In the genomic region with DNA sequence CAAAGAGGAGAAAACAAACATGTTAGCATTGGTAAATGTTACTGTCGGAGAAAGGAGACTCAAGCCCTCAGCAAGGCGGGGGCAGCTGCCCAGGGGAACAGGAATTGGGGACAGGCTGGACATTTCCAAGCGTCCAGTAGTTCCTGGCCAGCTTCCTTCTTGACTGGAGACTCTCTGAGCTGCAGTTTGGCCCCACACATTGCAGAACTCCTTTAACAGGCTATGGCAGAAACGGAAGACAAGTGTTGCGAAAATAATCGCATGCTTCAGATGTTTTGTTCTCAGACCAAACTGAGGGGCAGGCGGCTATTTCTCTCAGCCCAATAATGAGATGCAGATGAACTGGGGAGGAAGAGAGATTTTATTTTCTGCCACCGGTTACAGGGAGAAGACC, we compare ENCODE assay signal across 13 cellular contexts.
A peak's percentile ranks its signal among the peaks of the same experiment; 100 is the strongest.
DNase-seq lines count a peak whose midpoint lies in the region; ATAC-seq and TF ChIP-seq lines count a peak whose summit lies in the region.
"Had no signal": no experiment of that assay in that cellular context is flagged by ENCODE, and none has a peak within 500 bp of the region (broad histone marks: within the 10 kb centered on the region; RNA-seq: fewer than 3 reads in every experiment).

No MANE protein-coding gene starts in this region.

- no peaks in the 10 kb centered on the region for H3K4me1 ChIP-seq in fibroblast of lung (ENCODE audit: control insufficient read depth, extremely low read depth, insufficient read depth, low read length)

- no peaks in the 10 kb centered on the region for H3K27me3 ChIP-seq in fibroblast of lung (ENCODE audit: control insufficient read depth, insufficient read depth, low read length)

- no peaks in the 10 kb centered on the region for H3K9me3 ChIP-seq in fibroblast of lung (ENCODE audit: control insufficient read depth, insufficient read depth, low read depth, low read length)

- intact Hi-C loops in MCF 10A (cut with micrococcal nuclease) = loop anchor here (10.0 kb wide), 1 partner anchor 1554 kb away; no protein-coding TSS in a partner anchor

- peaks cover 5% of the 10 kb centered on the region for H3K4me1 Mint-ChIP-seq in MCF 10A (ENCODE audit: insufficient read depth, unreplicated experiment)
- peaks cover 1% of the 10 kb centered on the region for H3K4me1 Mint-ChIP-seq in T-helper 2 cell treated with Interferon-gamma antibody and Interleukin-4, amounts not matched to agents 5 μg/mL and 100 μg/mL, for 36 hours (ENCODE audit: low read depth)

- ATAC-seq in GM21423 (IDR thresholded peaks at IDR 0.05; ENCODE audit: unreplicated experiment) = no peak
- ATAC-seq: activated T-cell treated with anti-CD3 and anti-CD28 coated beads, Interleukin-2, amount 50 U/mL, for 4 hours had no signal

- H3K9ac ChIP-seq in fibroblast of lung (ENCODE audit: insufficient read depth, low read length) = no peak overlapping the region

- no peak overlapping the region for H2AFZ ChIP-seq in fibroblast of lung (ENCODE audit: low read length)

- POLR2A ChIA-PET in MCF 10A (lab: Yijun Ruan, JAX) = no interaction called here

- no peak overlapping the region for H3K27ac Mint-ChIP-seq in MCF 10A (ENCODE audit: low read depth, unreplicated experiment)
- no peak overlapping the region for H3K27ac Mint-ChIP-seq in T-helper 2 cell treated with Interferon-gamma antibody and Interleukin-4, amounts not matched to agents 5 μg/mL and 100 μg/mL, for 36 hours

- no peaks in the 10 kb centered on the region for H3K36me3 Mint-ChIP-seq in MCF 10A (ENCODE audit: insufficient read depth, unreplicated experiment)
- H3K36me3 Mint-ChIP-seq in T-helper 2 cell treated with Interferon-gamma antibody and Interleukin-4, amounts not matched to agents 5 μg/mL and 100 μg/mL, for 36 hours (ENCODE audit: low read depth) = no peaks in the 10 kb centered on the region

- no peaks in the 10 kb centered on the region for H4K20me1 ChIP-seq in fibroblast of lung (ENCODE audit: control insufficient read depth, extremely low read depth, insufficient read depth, low read length)

- no peaks in the 10 kb centered on the region for H3K79me2 ChIP-seq in fibroblast of lung (ENCODE audit: control insufficient read depth, insufficient read depth, low read length)

- no TSS peak for BruUV-seq in MCF 10A (replicated peaks; lab: Mats Ljungman, UMichigan)

- DNase-seq in NOMO-1 (lab: John Stamatoyannopoulos, UW; ENCODE audit: unreplicated experiment in 2 of 2) (peak; percentile 84 to 88), fibroblast of lung (ENCODE audit: low read depth in 2 of 2) (peak; percentile 11 to 47), putamen (ENCODE audit: low spot score) (peak; percentile 36), MCF 10A (ENCODE audit: unreplicated experiment) (no peak)
- DNase-seq in activated CD4-positive, alpha-beta T cell treated with anti-CD3 and anti-CD28 coated beads for 4 hours = no peak
- no peak for DNase-seq in T-helper 2 cell treated with Interferon-gamma antibody and Interleukin-4, amounts not matched to agents 5 μg/mL and 100 μg/mL, for 36 hours (ENCODE audit: low spot score)
- DNase-seq: activated CD4-positive, alpha-beta T cell treated with anti-CD3 and anti-CD28 coated beads for 1 hour; activated T-cell treated with anti-CD3 and anti-CD28 coated beads, Interleukin-2, amount 50 U/mL, for 4 hours; COR-L47; NCI-H510A; SHP77 had no signal

- H3K4me3 ChIP-seq in GM08714 (ENCODE audit: low read length) = peak overlapping the region; percentile 48; the same call in 1 of the 2 replicates
- no peak overlapping the region for H3K4me3 ChIP-seq in fibroblast of lung (replicated peaks in 1 of 4; ENCODE audit: control extremely low read depth in 1 of 4, insufficient read depth in 1 of 4, low read depth in 3 of 4, low read length in 4 of 4)

- no peaks in the 10 kb centered on the region for H3K9me3 Mint-ChIP-seq in MCF 10A (ENCODE audit: unreplicated experiment)
- no peaks in the 10 kb centered on the region for H3K9me3 Mint-ChIP-seq in T-helper 2 cell treated with Interferon-gamma antibody and Interleukin-4, amounts not matched to agents 5 μg/mL and 100 μg/mL, for 36 hours
- H3K9me3 Mint-ChIP-seq: activated T-cell treated with anti-CD3 and anti-CD28 coated beads, Interleukin-2, amount 50 U/mL, for 4 hours had no signal

- TF ChIP-seq CTCF in fibroblast of lung (conservative IDR thresholded peaks at IDR 0.05 in 1 of 2, IDR thresholded peaks at IDR 0.05 in 1 of 2; ENCODE audit: low read depth in 1 of 2, low read length in 2 of 2) (no peak), MCF 10A (IDR thresholded peaks at IDR 0.05; ENCODE audit: unreplicated experiment) (no peak)

- H3K27me3 Mint-ChIP-seq in MCF 10A (ENCODE audit: insufficient read depth, unreplicated experiment) = no peaks in the 10 kb centered on the region
- H3K27me3 Mint-ChIP-seq in T-helper 2 cell treated with Interferon-gamma antibody and Interleukin-4, amounts not matched to agents 5 μg/mL and 100 μg/mL, for 36 hours (ENCODE audit: low read depth) = no peaks in the 10 kb centered on the region

- H3K27ac ChIP-seq in fibroblast of lung (ENCODE audit: insufficient read depth, low read length) = no peak overlapping the region

- no peak overlapping the region for H3K4me2 ChIP-seq in fibroblast of lung (ENCODE audit: extremely low read depth, insufficient read depth, low read length)

- no peak overlapping the region for H3K4me3 Mint-ChIP-seq in MCF 10A (ENCODE audit: unreplicated experiment)
- H3K4me3 Mint-ChIP-seq in T-helper 2 cell treated with Interferon-gamma antibody and Interleukin-4, amounts not matched to agents 5 μg/mL and 100 μg/mL, for 36 hours = no peak overlapping the region
- H3K4me3 Mint-ChIP-seq: activated T-cell treated with anti-CD3 and anti-CD28 coated beads, Interleukin-2, amount 50 U/mL, for 4 hours had no signal

- CTCF ChIA-PET in MCF 10A (lab: Yijun Ruan, JAX) = interaction anchor here (2.2 to 2.3 kb wide), 2 partner anchors 41 to 63 kb away, joined by 9 to 10 read pairs; no protein-coding TSS in a partner anchor

- no peaks in the 10 kb centered on the region for H3K36me3 ChIP-seq in fibroblast of lung (ENCODE audit: control insufficient read depth, insufficient read depth, low read length)

Comparison
In these comparisons a context has a peak if more than half of its experiments do, and no peak if none do; other contexts are left out.
1. DNase-seq: peak in NOMO-1 (2 of 2), fibroblast of lung (2 of 2) and putamen (single experiment); none in MCF 10A (single experiment), activated CD4-positive, alpha-beta T cell treated with anti-CD3 and anti-CD28 coated beads for 4 hours (0 of 2) and T-helper 2 cell treated with Interferon-gamma antibody and Interleukin-4, amounts not matched to agents 5 μg/mL and 100 μg/mL, for 36 hours (single experiment).